Comparison of ENCODE assay signal across 8 cellular contexts in the genomic region with DNA sequence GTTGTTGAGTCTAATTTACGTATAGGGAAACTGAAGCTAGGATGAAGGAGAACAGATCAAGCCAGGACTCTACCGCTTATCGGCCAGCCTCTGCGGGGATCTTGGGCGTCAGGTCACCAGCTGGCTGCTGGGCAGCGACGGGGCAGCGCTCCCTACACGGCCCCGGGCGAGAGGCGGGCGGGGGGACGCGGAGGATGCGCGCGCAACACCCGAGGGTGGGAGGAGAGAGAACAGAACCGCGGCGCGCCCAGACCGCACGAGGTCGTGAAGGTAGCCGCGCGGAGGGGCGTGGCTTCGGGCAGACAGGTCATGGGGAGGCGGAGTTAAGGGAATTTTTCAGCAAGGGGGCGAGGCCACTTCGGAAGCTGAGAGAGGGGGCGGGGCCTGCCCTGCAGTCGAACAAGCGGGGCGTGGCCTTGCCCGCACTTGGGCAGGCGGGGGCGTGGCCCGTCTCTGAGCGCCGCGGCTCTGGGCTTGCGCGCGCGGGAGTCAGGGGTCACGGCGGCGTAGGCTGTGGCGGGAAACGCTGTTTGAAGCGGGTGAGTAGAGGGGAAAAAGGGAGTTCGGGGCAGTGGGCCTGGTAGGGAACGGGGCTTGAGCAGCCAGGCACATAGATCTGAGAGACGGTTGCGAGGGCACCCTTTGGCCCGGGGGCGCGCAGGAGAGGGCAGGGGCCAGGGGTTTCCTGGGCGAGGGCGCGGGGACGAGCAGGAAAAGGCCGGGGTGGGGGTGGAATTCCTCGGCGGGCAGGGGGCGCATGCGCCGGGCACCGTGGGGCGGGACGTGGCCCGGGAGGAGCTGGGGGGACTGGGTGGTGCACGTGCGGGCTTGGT. TPM values are rescaled to one million over a fixed set of nuclear protein-coding genes. Genes with fewer than 3 reads are reported as not detected.
A peak's percentile ranks its signal among the peaks of the same experiment; 100 is the strongest.
DNase-seq lines count a peak whose midpoint lies in the region; ATAC-seq and TF ChIP-seq lines count a peak whose summit lies in the region.

TSS of gene POLD1 (plus strand) at position 496 of the 833 bp plus-strand sequence. CDS start 14,505 bp downstream, outside the sequence.

- POLR2A ChIA-PET in A673 (lab: Charles Lee; ENCODE audit: low non-redundant PET): no interaction called here

- H3K27ac ChIP-seq in A673 (ENCODE audit: low read depth, low read length, poor library complexity, severe bottlenecking) (peak within 1 kb of the TSS; percentile 92), VCaP (peak within 1 kb of the TSS; percentile 75), breast epithelium (peak within 1 kb of the TSS; percentile 84 to 97), skin epidermis (peak within 1 kb of the TSS in 20 of 21 experiments; percentile 52 to 90 (median 82))

- CTCF ChIA-PET in A673 (lab: Charles Lee): interaction anchor here (0.6 to 1.3 kb wide), 3 partner anchors 15 to 255 kb away, joined by 3 to 6 read pairs (median 4); no protein-coding TSS in a partner anchor

- no TSS peak for BruUV-seq in A673 (replicated peaks; lab: Mats Ljungman, UMichigan)

- H3K36me3 ChIP-seq in A673 (ENCODE audit: insufficient read depth, low read length, poor library complexity, severe bottlenecking) (peaks cover 35% of the 10 kb centered on the region), breast epithelium (peaks cover 8% of the 10 kb centered on the region)

- DNase-seq in A673 (ENCODE audit: low spot score): peak; percentile 98
- DNase-seq in NCI-H2196 treated with DMSO at 0.1 percent for 48 hours (lab: John Stamatoyannopoulos, UW; ENCODE audit: unreplicated experiment): peak; percentile 99
- DNase-seq in breast epithelium (ENCODE audit: low spot score in 2 of 2): peak; percentile 98

- peak; percentile 85 for ATAC-seq in GM18870 (IDR thresholded peaks at IDR 0.05; ENCODE audit: unreplicated experiment)
- peak; percentile 77 for ATAC-seq in HG03135 (IDR thresholded peaks at IDR 0.05; ENCODE audit: unreplicated experiment)

- H3K27me3 ChIP-seq in A673 (replicated peaks; ENCODE audit: insufficient read depth, low read depth, low read length, poor library complexity) (no peaks in the 10 kb centered on the region), breast epithelium (no peaks in the 10 kb centered on the region)

- intact Hi-C loops in A673 (cut with micrococcal nuclease; ENCODE audit: unreplicated experiment) (no loop called here), breast epithelium (cut with DNase I; ENCODE audit: low total_unique reads) (no loop called here)

- no peak for TF ChIP-seq POLR2A in breast epithelium (IDR thresholded peaks at IDR 0.05)

- H3K4me1 ChIP-seq in A673 (ENCODE audit: insufficient read depth, low read length, poor library complexity, severe bottlenecking): no peaks in the 10 kb centered on the region
- no peaks in the 10 kb centered on the region for H3K4me1 ChIP-seq in breast epithelium

- H3K9me3 ChIP-seq in A673 (ENCODE audit: low read depth, low read length, poor library complexity, severe bottlenecking): no peaks in the 10 kb centered on the region
- no peaks in the 10 kb centered on the region for H3K9me3 ChIP-seq in breast epithelium
- H3K9me3 ChIP-seq in iPS-18c (ENCODE audit: control insufficient read depth, insufficient read depth, low read length): no peaks in the 10 kb centered on the region

- TF ChIP-seq CTCF in A673 (conservative IDR thresholded peaks at IDR 0.05; ENCODE audit: low read depth, low read length): no peak
- no peak for TF ChIP-seq CTCF in VCaP (conservative IDR thresholded peaks at IDR 0.05)
- TF ChIP-seq CTCF in breast epithelium (IDR thresholded peaks at IDR 0.05): no peak

- H3K4me3 ChIP-seq in A673 (ENCODE audit: low read depth, low read length, poor library complexity, severe bottlenecking) (peak within 1 kb of the TSS; percentile 61), breast epithelium (peak within 1 kb of the TSS; percentile 62 to 75 (median 65)), iPS-18c (ENCODE audit: insufficient read depth, low read depth, low read length) (peak within 1 kb of the TSS; percentile 51), skin epidermis (peak within 1 kb of the TSS; percentile 47 to 70 (median 54))

RNA-seq across cellular contexts. Expression of gene POLD1, which starts in this region (rescaled TPM):
- total RNA-seq in A673 (2021) (143 and 155 TPM in 2 replicates), breast epithelium (10 to 100 TPM; 13.8 to 17.3 (median 16.0) TPM)

Comparison
In these comparisons a context has a peak if more than half of its experiments do, and no peak if none do; other contexts are left out.
1. Peak in every context shown above with its lines: DNase-seq, ATAC-seq, H3K4me3 ChIP-seq and H3K27ac ChIP-seq.